Comparison of ENCODE assay signal across 28 cellular contexts in genomic region chr6:36824262-36824661, GRCh38. TPM values are rescaled to one million over a fixed set of nuclear protein-coding genes. Genes with fewer than 3 reads are reported as not detected.
DNase-seq lines count a peak whose midpoint lies in the region; ATAC-seq and TF ChIP-seq lines count a peak whose summit lies in the region.
"Had no signal": no experiment of that assay in that cellular context is flagged by ENCODE, and none has a peak within 500 bp of the region (broad histone marks: within the 10 kb centered on the region; RNA-seq: fewer than 3 reads in every experiment).

No MANE protein-coding gene starts in this region.

- H3K4me1 ChIP-seq in breast epithelium, result no peaks in the 10 kb centered on the region
- H3K4me1 ChIP-seq in mammary epithelial cell (ENCODE audit: insufficient read depth, low read length), result peaks cover 31% of the 10 kb centered on the region
- H3K4me1 ChIP-seq in neuronal stem cell (ENCODE audit: control insufficient read depth in 2 of 2, insufficient read depth in 1 of 2, low read depth in 1 of 2, low read length in 2 of 2), result peaks cover 31 to 51% of the 10 kb centered on the region in 2 donors
- H3K4me1 ChIP-seq in vagina, result peaks cover 30% of the 10 kb centered on the region

- peaks cover 12% of the 10 kb centered on the region for H3K9me3 Mint-ChIP-seq in glutamatergic neuron (ENCODE audit: unreplicated experiment)
- no peaks in the 10 kb centered on the region for H3K9me3 Mint-ChIP-seq in activated T-helper 17 cell treated with anti-CD3 and anti-CD28 coated beads, Interleukin-2, amount 50 U/mL, for 72 hours
- H3K9me3 Mint-ChIP-seq: activated naive CD8-positive, alpha-beta T cell treated with anti-CD3 and anti-CD28 coated beads for 36 hours; CD4-positive, CD25-positive, alpha-beta regulatory T cell; mesothelial cell of epicardium; type B pancreatic cell had no signal

- H2AK5ac ChIP-seq in neuronal stem cell (ENCODE audit: low read depth, low read length), result no peak overlapping the region

- no peak overlapping the region for H3K4me3 Mint-ChIP-seq in glutamatergic neuron (ENCODE audit: unreplicated experiment)
- no peak overlapping the region for H3K4me3 Mint-ChIP-seq in activated T-helper 17 cell treated with anti-CD3 and anti-CD28 coated beads, Interleukin-2, amount 50 U/mL, for 72 hours
- H3K4me3 Mint-ChIP-seq: activated CD4-positive, alpha-beta T cell treated with anti-CD3 and anti-CD28 coated beads for 36 hours; activated naive CD8-positive, alpha-beta T cell treated with anti-CD3 and anti-CD28 coated beads for 36 hours; CD4-positive, CD25-positive, alpha-beta regulatory T cell; mesothelial cell of epicardium; naive B cell; type B pancreatic cell had no signal

- WGBS in mammary epithelial cell (ENCODE audit: low coverage, missing lambda C conversion rate), result 59% methylated on average over 5 of the region's 7 CpGs
- WGBS in neuronal stem cell (ENCODE audit: extremely low coverage in 2 of 2, insufficient read length in 2 of 2, insufficient replicate concordance in 1 of 2), 2 donors, result no CpG with 5 or more reads among the region's 7 CpGs

- BruUV-seq in mammary epithelial cell (replicated peaks; lab: Mats Ljungman, UMichigan), result no TSS peak

- CTCF ChIA-PET in mammary epithelial cell (lab: Charles Lee; ENCODE audit: low non-redundant PET), result no interaction called here

- H2BK120ac ChIP-seq in neuronal stem cell (ENCODE audit: low read depth, low read length), result no peak overlapping the region

- H4K20me1 ChIP-seq in mammary epithelial cell (ENCODE audit: insufficient read depth, low read length), result no peaks in the 10 kb centered on the region

- H3K27ac Mint-ChIP-seq in glutamatergic neuron (ENCODE audit: unreplicated experiment), result no peak overlapping the region
- no peak overlapping the region for H3K27ac Mint-ChIP-seq in activated T-helper 17 cell treated with anti-CD3 and anti-CD28 coated beads, Interleukin-2, amount 50 U/mL, for 72 hours
- H3K27ac Mint-ChIP-seq: activated CD4-positive, alpha-beta T cell treated with anti-CD3 and anti-CD28 coated beads for 36 hours; activated naive CD8-positive, alpha-beta T cell treated with anti-CD3 and anti-CD28 coated beads for 36 hours; CD4-positive, CD25-positive, alpha-beta regulatory T cell; mesothelial cell of epicardium; type B pancreatic cell had no signal

- H3K14ac ChIP-seq in neuronal stem cell (ENCODE audit: low read length), result no peak overlapping the region

- in situ Hi-C loops in mammary epithelial cell (cut with MboI; ENCODE audit: low sequenced_read_pairs in 2 of 2), result no loop called here

- no peak overlapping the region for H4K8ac ChIP-seq in neuronal stem cell (ENCODE audit: low read depth, low read length)

- H3K27me3 ChIP-seq in breast epithelium (no peaks in the 10 kb centered on the region), mammary epithelial cell (ENCODE audit: insufficient read depth, low read length) (no peaks in the 10 kb centered on the region), neuronal stem cell (ENCODE audit: control insufficient read depth in 3 of 3, insufficient read depth in 3 of 3, low read depth in 1 of 3, low read length in 3 of 3) (no peaks in the 10 kb centered on the region), vagina (no peaks in the 10 kb centered on the region)

- H3K36me3 ChIP-seq in breast epithelium (no peaks in the 10 kb centered on the region), mammary epithelial cell (ENCODE audit: insufficient read depth, low read length) (no peaks in the 10 kb centered on the region), neuronal stem cell (replicated peaks in 1 of 2; ENCODE audit: control insufficient read depth in 2 of 2, insufficient read depth in 2 of 2, low read length in 2 of 2) (no peaks in the 10 kb centered on the region), vagina (no peaks in the 10 kb centered on the region)
- H3K36me3 ChIP-seq: spleen had no signal

- peak overlapping the region; percentile 48 to 58 for H3K27ac ChIP-seq in breast epithelium
- no peak overlapping the region for H3K27ac ChIP-seq in mammary epithelial cell (ENCODE audit: insufficient read depth, low read depth, low read length)
- H3K27ac ChIP-seq in neuronal stem cell (replicated peaks; ENCODE audit: low read length), result no peak overlapping the region
- peak overlapping the region; percentile 13 for H3K27ac ChIP-seq in vagina
- H3K27ac ChIP-seq: 22Rv1, epithelial cell of prostate, KMS-11, RWPE1 had no signal

- H2AFZ ChIP-seq in mammary epithelial cell (ENCODE audit: low read depth, low read length) (no peak overlapping the region), neuronal stem cell (ENCODE audit: low read length) (peak overlapping the region; percentile 23)

- no peak overlapping the region for H2BK15ac ChIP-seq in neuronal stem cell (ENCODE audit: low read length)

- no peaks in the 10 kb centered on the region for H3K9me3 ChIP-seq in breast epithelium
- H3K9me3 ChIP-seq in mammary epithelial cell (replicated peaks; ENCODE audit: insufficient read depth, low read length), result no peaks in the 10 kb centered on the region
- no peaks in the 10 kb centered on the region for H3K9me3 ChIP-seq in neuronal stem cell (replicated peaks in 1 of 2; ENCODE audit: control insufficient read depth in 2 of 2, insufficient read depth in 1 of 2, low read depth in 1 of 2, low read length in 2 of 2)
- no peaks in the 10 kb centered on the region for H3K9me3 ChIP-seq in vagina
- H3K9me3 ChIP-seq: SK-N-SH, spleen had no signal

- H3K4me3 ChIP-seq in breast epithelium (no peak overlapping the region), mammary epithelial cell (replicated peaks in 1 of 3; ENCODE audit: insufficient read depth in 1 of 3, low read depth in 2 of 3, low read length in 3 of 3) (no peak overlapping the region), neuronal stem cell (ENCODE audit: low read length in 2 of 2) (no peak overlapping the region), vagina (no peak overlapping the region)
- H3K4me3 ChIP-seq: spleen had no signal

- H3K79me2 ChIP-seq in mammary epithelial cell (ENCODE audit: insufficient read depth, low read length), result no peaks in the 10 kb centered on the region

- dilution Hi-C loops in mammary epithelial cell (cut with HindIII; ENCODE audit: low sequenced_read_pairs), result no loop called here

- no peak overlapping the region for H4K91ac ChIP-seq in neuronal stem cell (ENCODE audit: low read depth, low read length, poor library complexity)

- H3K4me2 ChIP-seq in mammary epithelial cell (ENCODE audit: insufficient read depth, low read depth, low read length) (no peak overlapping the region), neuronal stem cell (ENCODE audit: insufficient read depth, low read length, poor library complexity, severe bottlenecking) (no peak overlapping the region)
- H3K4me2 ChIP-seq: KMS-11, SK-N-SH had no signal

- no peaks in the 10 kb centered on the region for H3K36me3 Mint-ChIP-seq in glutamatergic neuron (ENCODE audit: unreplicated experiment)
- H3K36me3 Mint-ChIP-seq in activated T-helper 17 cell treated with anti-CD3 and anti-CD28 coated beads, Interleukin-2, amount 50 U/mL, for 72 hours (ENCODE audit: low read depth), result no peaks in the 10 kb centered on the region
- H3K36me3 Mint-ChIP-seq: activated naive CD8-positive, alpha-beta T cell treated with anti-CD3 and anti-CD28 coated beads for 36 hours; CD4-positive, CD25-positive, alpha-beta regulatory T cell; mesothelial cell of epicardium; naive B cell; type B pancreatic cell had no signal

- no peak for DNase-seq in breast epithelium (ENCODE audit: low spot score in 2 of 2)
- no peak for DNase-seq in mammary epithelial cell
- DNase-seq in left ventricle myocardium superior, result no peak
- no peak for DNase-seq in neuronal stem cell (ENCODE audit: low spot score)
- no peak for DNase-seq in vagina (ENCODE audit: extremely low spot score in 2 of 2)
- no peak for DNase-seq in glutamatergic neuron
- DNase-seq in DMS53 (lab: John Stamatoyannopoulos, UW), result no peak
- DNase-seq: activated CD4-positive, alpha-beta T cell treated with anti-CD3 and anti-CD28 coated beads for 36 hours; activated effector memory CD4-positive, alpha-beta T cell treated with Interleukin-2 at 50 U/mL for 16 hours; activated naive CD8-positive, alpha-beta T cell treated with anti-CD3 and anti-CD28 coated beads for 36 hours; activated T-cell treated with anti-CD3 and anti-CD28 coated beads for 4 hours; CD4-positive, CD25-positive, alpha-beta regulatory T cell; EL; MM.1S; naive B cell; NCI-H1417; NCI-H2081 treated with DMSO at 0.1 percent for 48 hours; NCI-H446 treated with DMSO at 0.1 percent for 48 hours; SK-N-SH; spleen; stimulated activated CD4-positive, alpha-beta T cell treated with anti-CD3 and anti-CD28 coated beads, Interleukin-2, amount 100 ng/mL, for 48 hours had no signal

- TF ChIP-seq CTCF in breast epithelium (IDR thresholded peaks at IDR 0.05) (no peak), mammary epithelial cell (conservative IDR thresholded peaks at IDR 0.05 in 1 of 2, IDR thresholded peaks at IDR 0.05 in 1 of 2; ENCODE audit: extremely low read depth in 1 of 2, insufficient read depth in 1 of 2, low read depth in 1 of 2, low read length in 2 of 2) (no peak), vagina (IDR thresholded peaks at IDR 0.05) (no peak), glutamatergic neuron (IDR thresholded peaks at IDR 0.05; ENCODE audit: partially characterized antibody, unreplicated experiment) (no peak)

- no peak overlapping the region for H2BK5ac ChIP-seq in neuronal stem cell (ENCODE audit: low read length)

- no peak for TF ChIP-seq POLR2A in breast epithelium (IDR thresholded peaks at IDR 0.05)
- no peak for TF ChIP-seq POLR2A in vagina (IDR thresholded peaks at IDR 0.05)

- intact Hi-C loops in breast epithelium (cut with DNase I; ENCODE audit: low total_unique reads), result no loop called here
- intact Hi-C loops in mammary epithelial cell (cut with micrococcal nuclease), result no loop called here
- intact Hi-C loops in left ventricle myocardium superior (cut with micrococcal nuclease), result no loop called here
- intact Hi-C loops in vagina (cut with DNase I), result no loop called here

- H3K18ac ChIP-seq in neuronal stem cell (ENCODE audit: low read length), result peak overlapping the region; percentile 41

- H3K79me1 ChIP-seq in neuronal stem cell (ENCODE audit: low read depth, low read length), result no peaks in the 10 kb centered on the region

- no peak overlapping the region for H2BK12ac ChIP-seq in neuronal stem cell (ENCODE audit: low read length)

- H3K4ac ChIP-seq in neuronal stem cell (ENCODE audit: low read length), result no peak overlapping the region

- H3K4me1 Mint-ChIP-seq in glutamatergic neuron (ENCODE audit: low read depth, unreplicated experiment), result peaks cover 45% of the 10 kb centered on the region
- peaks cover 5% of the 10 kb centered on the region for H3K4me1 Mint-ChIP-seq in activated T-helper 17 cell treated with anti-CD3 and anti-CD28 coated beads, Interleukin-2, amount 50 U/mL, for 72 hours

- H3K9ac ChIP-seq in mammary epithelial cell (ENCODE audit: insufficient read depth, low read length), result no peak overlapping the region
- H3K9ac ChIP-seq in neuronal stem cell (ENCODE audit: low read depth, low read length, poor library complexity), result no peak overlapping the region
- H3K9ac ChIP-seq: KMS-11, SK-N-SH had no signal

- H3K27me3 Mint-ChIP-seq in glutamatergic neuron (ENCODE audit: unreplicated experiment), result peaks cover 11% of the 10 kb centered on the region
- peaks cover 4% of the 10 kb centered on the region for H3K27me3 Mint-ChIP-seq in activated T-helper 17 cell treated with anti-CD3 and anti-CD28 coated beads, Interleukin-2, amount 50 U/mL, for 72 hours
- H3K27me3 Mint-ChIP-seq: type B pancreatic cell had no signal

- no peak overlapping the region for H3K23ac ChIP-seq in neuronal stem cell (ENCODE audit: low read depth, low read length, poor library complexity)

- ATAC-seq in left ventricle myocardium superior, result peak; percentile 4
- no peak for ATAC-seq in activated T-helper 17 cell treated with anti-CD3 and anti-CD28 coated beads, Interleukin-2, amount 50 U/mL, for 72 hours (replicated peaks)
- ATAC-seq: activated CD4-positive, alpha-beta T cell treated with anti-CD3 and anti-CD28 coated beads for 36 hours had no signal

RNA-seq across cellular contexts. Expression of gene CPNE5, which starts 15.0 kb away (rescaled TPM):
- total RNA-seq in breast epithelium (1 to 10 TPM in 2 of 3 donors, under 1 TPM in 1; 0.96 to 5.2 (median 3.7) TPM), mammary epithelial cell (under 1 TPM in 1 of 2 donors, not detected in 1; 0.31 TPM), left ventricle myocardium superior (20.4 TPM), vagina (6.6 TPM), glutamatergic neuron (ENCODE audit: unreplicated experiment) (2.9 TPM)
- polyA plus RNA-seq in mammary epithelial cell, result 0.10 TPM
- polyA minus RNA-seq in mammary epithelial cell, result not detected
- 1.1 TPM for polyA plus RNA-seq in neuronal stem cell (2013, experiment 1 of 2)
- polyA plus RNA-seq in neuronal stem cell (2013, experiment 2 of 2), result 1.3 TPM
- total RNA-seq in activated T-helper 17 cell treated with anti-CD3 and anti-CD28 coated beads, Interleukin-2, amount 50 U/mL, for 72 hours, result 1 to 10 TPM; 2.2 to 3.9 TPM

RNA-seq across cellular contexts. Expression of gene PPIL1, which starts 50.3 kb away (rescaled TPM):
- total RNA-seq in breast epithelium (10 to 100 TPM in 2 of 3 donors, 1 to 10 TPM in 1; 4.5 to 24.7 (median 19.7) TPM), mammary epithelial cell (10 to 100 TPM; 24.0 to 33.5 TPM), left ventricle myocardium superior (60.3 TPM), vagina (18.9 TPM), glutamatergic neuron (ENCODE audit: unreplicated experiment) (28.6 TPM)
- polyA plus RNA-seq in mammary epithelial cell, result 32.5 TPM
- polyA minus RNA-seq in mammary epithelial cell, result 24.9 TPM
- 66.5 TPM for polyA plus RNA-seq in neuronal stem cell (2013, experiment 1 of 2)
- 66.9 TPM for polyA plus RNA-seq in neuronal stem cell (2013, experiment 2 of 2)
- 10 to 100 TPM; 23.6 to 60.3 TPM for total RNA-seq in activated T-helper 17 cell treated with anti-CD3 and anti-CD28 coated beads, Interleukin-2, amount 50 U/mL, for 72 hours

Comparison
In these comparisons a context has a peak if more than half of its experiments do, and no peak if none do; other contexts are left out.
1. H3K27ac ChIP-seq: peak in breast epithelium (2 of 2) and vagina (single experiment); none in mammary epithelial cell (single experiment) and neuronal stem cell (single experiment).